Comparison of ENCODE assay signal across 32 cellular contexts in the genomic region with DNA sequence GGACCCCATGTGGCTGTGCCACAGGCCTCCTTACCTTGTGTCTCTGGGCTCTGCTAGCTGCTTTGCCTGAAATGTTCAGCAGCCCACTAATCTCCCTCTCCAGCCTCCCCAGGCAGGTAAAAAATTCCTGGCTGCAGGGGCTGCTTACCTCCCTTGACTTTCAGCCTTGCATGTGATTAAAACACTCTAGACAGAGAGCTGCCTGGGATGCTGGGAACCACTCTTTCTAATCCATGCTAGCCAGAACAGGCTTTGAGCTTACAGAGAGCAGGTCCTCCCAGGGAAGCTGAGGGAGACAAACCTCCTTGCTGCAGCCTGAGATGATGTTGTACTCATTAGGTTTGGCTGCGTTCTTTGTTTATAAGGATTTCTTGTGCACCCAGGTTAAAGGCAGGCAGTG. TPM values are rescaled to one million over a fixed set of nuclear protein-coding genes. Genes with fewer than 3 reads are reported as not detected.
A peak's percentile ranks its signal among the peaks of the same experiment; 100 is the strongest.
DNase-seq lines count a peak whose midpoint lies in the region; ATAC-seq and TF ChIP-seq lines count a peak whose summit lies in the region.
"Had no signal": no experiment of that assay in that cellular context is flagged by ENCODE, and none has a peak within 500 bp of the region (broad histone marks: within the 10 kb centered on the region; RNA-seq: fewer than 3 reads in every experiment).

No MANE protein-coding gene starts in this region.

- no peak overlapping the region for H2AFZ ChIP-seq in trophoblast cell (ENCODE audit: insufficient read depth, low read length, poor library complexity)
- H2AFZ ChIP-seq: parathyroid adenoma had no signal

- intact Hi-C loops in breast epithelium (cut with DNase I; ENCODE audit: low total_unique reads) = no loop called here

- H3K14ac ChIP-seq in trophoblast cell (ENCODE audit: low read length) = peak overlapping the region; percentile 44

- no peak overlapping the region for H3K4me2 ChIP-seq in trophoblast cell (ENCODE audit: low read length)
- H3K4me2 ChIP-seq: BLaER1 had no signal

- peaks cover 36% of the 10 kb centered on the region for H3K4me1 Mint-ChIP-seq in brain
- H3K4me1 Mint-ChIP-seq: memory B cell, T-cell had no signal

- H3K4me3 ChIP-seq in trophoblast cell (ENCODE audit: low read depth, low read length) (no peak overlapping the region), breast epithelium (no peak overlapping the region)
- H3K4me3 ChIP-seq: ascending aorta, BLaER1, vagina had no signal

- WGBS in trophoblast cell (ENCODE audit: extremely low coverage, insufficient coverage, insufficient read length) = no CpG with 5 or more reads among the region's 1 CpG

- H3K9me3 ChIP-seq in trophoblast cell (ENCODE audit: insufficient read depth, low read depth, low read length) (peaks cover 3% of the 10 kb centered on the region), breast epithelium (no peaks in the 10 kb centered on the region)
- H3K9me3 ChIP-seq: ascending aorta, BLaER1, vagina had no signal

- H3K36me3 ChIP-seq in trophoblast cell (ENCODE audit: control insufficient read depth in 1 of 2, insufficient read depth in 2 of 2, low read length in 2 of 2) (no peaks in the 10 kb centered on the region), breast epithelium (no peaks in the 10 kb centered on the region)
- H3K36me3 ChIP-seq: ascending aorta, BLaER1, vagina had no signal

- peak overlapping the region; percentile 57 for H2BK120ac ChIP-seq in trophoblast cell (ENCODE audit: insufficient read depth, low read length, poor library complexity)

- H3K27ac ChIP-seq in trophoblast cell (ENCODE audit: low read depth, low read length) (no peak overlapping the region), breast epithelium (no peak overlapping the region)
- H3K27ac ChIP-seq: ascending aorta, BLaER1, parathyroid adenoma, vagina had no signal

- H3K27me3 Mint-ChIP-seq in brain = peaks cover 15% of the 10 kb centered on the region

- peak overlapping the region in 3 of 5 experiments; percentile 68 to 81 (median 77) for H3K27ac Mint-ChIP-seq in brain
- H3K27ac Mint-ChIP-seq: memory B cell, T-cell had no signal

- H3K79me2 ChIP-seq in trophoblast cell (ENCODE audit: control insufficient read depth, insufficient read depth, low read length, poor library complexity) = peaks cover 3% of the 10 kb centered on the region
- H3K79me2 ChIP-seq: parathyroid adenoma had no signal

- H3K4me1 ChIP-seq in trophoblast cell (ENCODE audit: control insufficient read depth in 1 of 2, insufficient read depth in 2 of 2, low read length in 2 of 2) = peaks cover 17 to 20% of the 10 kb centered on the region in 2 experiments
- no peaks in the 10 kb centered on the region for H3K4me1 ChIP-seq in breast epithelium
- H3K4me1 ChIP-seq: ascending aorta, parathyroid adenoma had no signal

- no peak overlapping the region for H4K12ac ChIP-seq in trophoblast cell (ENCODE audit: low read depth, low read length)

- peak overlapping the region; percentile 76 for H2AK5ac ChIP-seq in trophoblast cell (ENCODE audit: low read length)

- H2BK12ac ChIP-seq in trophoblast cell (ENCODE audit: low read length) = peak overlapping the region; percentile 59

- no peak for TF ChIP-seq POLR2A in breast epithelium (IDR thresholded peaks at IDR 0.05)

- H3K18ac ChIP-seq in trophoblast cell (ENCODE audit: low read length) = peak overlapping the region; percentile 59

- no peak overlapping the region for H3K9ac ChIP-seq in trophoblast cell (ENCODE audit: low read length)
- H3K9ac ChIP-seq: BLaER1, parathyroid adenoma had no signal

- H4K8ac ChIP-seq in trophoblast cell (ENCODE audit: low read depth, low read length) = peak overlapping the region; percentile 73

- no peak overlapping the region for H2BK5ac ChIP-seq in trophoblast cell (ENCODE audit: low read depth, low read length, poor library complexity)

- no peaks in the 10 kb centered on the region for H3K9me3 Mint-ChIP-seq in brain
- H3K9me3 Mint-ChIP-seq: memory B cell, neural crest cell, T-cell had no signal

- H3K23ac ChIP-seq in trophoblast cell (ENCODE audit: low read length) = no peak overlapping the region

- peak overlapping the region; percentile 84 for H4K91ac ChIP-seq in trophoblast cell (ENCODE audit: low read depth, low read length)

- ATAC-seq in HG02970 (IDR thresholded peaks at IDR 0.05; ENCODE audit: low FRiP score, unreplicated experiment) (no peak), HG03469 (IDR thresholded peaks at IDR 0.05; ENCODE audit: unreplicated experiment) (no peak)
- ATAC-seq: left lobe of liver; stimulated activated naive CD8-positive, alpha-beta T cell treated with anti-CD3 and anti-CD28 coated beads, Interleukin-15, Interleukin-2, amounts not matched to agents 100 U/mL and 50 U/mL, for 24 hours; T-cell had no signal

- peaks cover 24% of the 10 kb centered on the region for H3K79me1 ChIP-seq in trophoblast cell (ENCODE audit: low read length)

- H3K4ac ChIP-seq in trophoblast cell (ENCODE audit: low read depth, low read length) = peak overlapping the region; percentile 35

- no peak for TF ChIP-seq CTCF in brain (conservative IDR thresholded peaks at IDR 0.05)
- no peak for TF ChIP-seq CTCF in breast epithelium (IDR thresholded peaks at IDR 0.05)

- H3K4me3 Mint-ChIP-seq in brain = no peak overlapping the region
- H3K4me3 Mint-ChIP-seq: memory B cell, neural crest cell, T-cell had no signal

- peak; percentile 49 for DNase-seq in ELF-1 (ENCODE audit: low read depth, low spot score)
- peak; percentile 79 to 89 for DNase-seq in NCI-H524 (lab: John Stamatoyannopoulos, UW)
- DNase-seq in trophoblast cell = no peak
- DNase-seq in breast epithelium (ENCODE audit: low spot score in 2 of 2) = no peak
- DNase-seq: activated CD4-positive, alpha-beta T cell treated with anti-CD3 and anti-CD28 coated beads, Interleukin-2, amount 50 U/mL, for 48 hours; activated CD4-positive, CD25-positive, alpha-beta regulatory T cell; activated T-cell treated with anti-CD3 and anti-CD28 coated beads, Interleukin-2, amount 50 U/mL, for 48 hours; caudate nucleus; DMS53; erythroblast; GF-D8; glutamatergic neuron; KBM-7; NCI-H1092 treated with DMSO at 0.1 percent for 48 hours; NCI-H187; NCI-H774; stimulated activated CD4-positive, alpha-beta T cell treated with anti-CD3 and anti-CD28 coated beads, Interleukin-1b, Interleukin-23, amount 100 ng/mL, for 48 hours; stimulated activated naive CD8-positive, alpha-beta T cell treated with anti-CD3 and anti-CD28 coated beads, Interleukin-15, Interleukin-2, amounts not matched to agents 100 U/mL and 50 U/mL, for 24 hours; T-cell had no signal

- H3K27me3 ChIP-seq in trophoblast cell (ENCODE audit: insufficient read depth, low read length) = no peaks in the 10 kb centered on the region
- H3K27me3 ChIP-seq in breast epithelium = no peaks in the 10 kb centered on the region
- H3K27me3 ChIP-seq: ascending aorta, BLaER1, vagina had no signal

- H3K36me3 Mint-ChIP-seq in brain = no peaks in the 10 kb centered on the region
- H3K36me3 Mint-ChIP-seq: memory B cell, T-cell had no signal

RNA-seq across cellular contexts. Expression of gene LIPC, which starts 33.7 kb away (rescaled TPM):
- polyA plus RNA-seq in brain (ENCODE audit: insufficient read depth, low read depth, low replicate concordance) = 0.63 TPM
- 0.05 and 0.07 TPM in 2 replicates for polyA plus RNA-seq in trophoblast cell (2013)
- under 1 TPM in 2 of 3 donors, not detected in 1; 0.15 to 0.80 TPM for total RNA-seq in breast epithelium
- total RNA-seq: ascending aorta, HT-29, MCF 10A, neural crest cell, RPMI7951, vagina had no signal

Comparison
In these comparisons a context has a peak if more than half of its experiments do, and no peak if none do; other contexts are left out.
1. DNase-seq: peak in ELF-1 (single experiment) and NCI-H524 (2 of 2); none in trophoblast cell (0 of 2) and breast epithelium (0 of 2).